23 cellular contexts compared by ENCODE assay signal in the genomic region with DNA sequence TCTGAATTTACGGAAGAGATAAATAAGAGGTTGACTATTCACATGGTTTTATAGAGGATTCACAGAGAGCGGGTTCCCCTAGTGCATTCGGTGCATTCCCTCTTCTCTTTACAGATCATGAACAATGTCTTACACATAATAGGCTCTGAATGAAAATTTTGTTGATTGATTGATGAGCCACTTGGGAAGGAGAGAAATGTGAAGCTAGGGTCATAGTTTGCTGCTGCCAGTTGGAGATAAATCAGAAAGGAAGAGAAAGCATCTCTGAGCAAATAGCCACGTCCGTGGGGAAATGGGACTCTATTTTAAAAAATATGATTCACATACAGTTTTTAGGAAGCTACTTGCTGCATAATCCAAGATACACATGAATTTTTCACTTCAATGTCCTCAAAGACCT.
DNase-seq lines count a peak whose midpoint lies in the region; ATAC-seq and TF ChIP-seq lines count a peak whose summit lies in the region.
"Had no signal": no experiment of that assay in that cellular context is flagged by ENCODE, and none has a peak within 500 bp of the region (broad histone marks: within the 10 kb centered on the region; RNA-seq: fewer than 3 reads in every experiment).

No MANE protein-coding gene starts in this region.

- DNase-seq in left kidney (ENCODE audit: low read depth, low spot score) (peak; percentile 24), neural crest cell (ENCODE audit: low read depth, low spot score) (no peak), GM13977 (ENCODE audit: low spot score) (no peak)
- DNase-seq in stimulated activated CD4-positive, alpha-beta T cell treated with anti-CD3 and anti-CD28 coated beads, Interleukin-4, amount 100 ng/mL, for 4 hours: no peak
- DNase-seq: 8988T; ACHN; AML-193; BE2C; Caco-2; CD4-positive, CD25-positive, alpha-beta regulatory T cell; CD8-positive, alpha-beta T cell; DMS153; DND-41; H9 had no signal

- H3K9ac ChIP-seq in BLaER1: no peak overlapping the region

- no peaks in the 10 kb centered on the region for H3K9me3 Mint-ChIP-seq in neural crest cell
- H3K9me3 Mint-ChIP-seq: CD8-positive, alpha-beta T cell; H9 had no signal

- H3K4me1 ChIP-seq in BLaER1: peaks cover 95% of the 10 kb centered on the region
- H3K4me1 ChIP-seq: A549, BE2C, Caco-2 had no signal

- H3K27me3 Mint-ChIP-seq in neural crest cell (ENCODE audit: low read depth): no peaks in the 10 kb centered on the region
- H3K27me3 Mint-ChIP-seq: CD4-positive, CD25-positive, alpha-beta regulatory T cell had no signal

- in situ Hi-C loops in GM13977 (cut with MboI; ENCODE audit: low pct_unique_long_range_greater_than_20kb, low sequenced_read_pairs, unreplicated experiment): no loop called here

- peak overlapping the region; percentile 59 for H3K4me2 ChIP-seq in BLaER1
- H3K4me2 ChIP-seq: A549, GM23338 had no signal

- no peak for TF ChIP-seq CTCF in neural crest cell (conservative IDR thresholded peaks at IDR 0.05)
- TF ChIP-seq CTCF in GM13977 (IDR thresholded peaks at IDR 0.05; ENCODE audit: extremely low read depth, insufficient read depth, missing control alignments): no peak

- H3K27ac ChIP-seq in BLaER1 (peak overlapping the region; percentile 59), KOPT-K1 (ENCODE audit: low read depth, low read length, poor library complexity, severe bottlenecking) (peak overlapping the region; percentile 40)
- H3K27ac ChIP-seq: A549, C4-2B had no signal

- H3K27me3 ChIP-seq in BLaER1: no peaks in the 10 kb centered on the region
- H3K27me3 ChIP-seq: BE2C had no signal

- H3K9me3 ChIP-seq in BLaER1: no peaks in the 10 kb centered on the region
- no peaks in the 10 kb centered on the region for H3K9me3 ChIP-seq in KOPT-K1 (ENCODE audit: insufficient read depth, low read length, poor library complexity, severe bottlenecking)
- H3K9me3 ChIP-seq: A549, BE2C, Caco-2 had no signal

- H3K36me3 ChIP-seq in BLaER1 (no peaks in the 10 kb centered on the region), KOPT-K1 (ENCODE audit: insufficient read depth, low read length) (no peaks in the 10 kb centered on the region)
- H3K36me3 ChIP-seq: BE2C had no signal

- peaks cover 18% of the 10 kb centered on the region for H3K4me1 Mint-ChIP-seq in neural crest cell
- H3K4me1 Mint-ChIP-seq: CD4-positive, CD25-positive, alpha-beta regulatory T cell had no signal

- no peak overlapping the region for H3K4me3 Mint-ChIP-seq in neural crest cell
- H3K4me3 Mint-ChIP-seq: CD4-positive, CD25-positive, alpha-beta regulatory T cell; CD8-positive, alpha-beta T cell; GM23338; H9 had no signal

- no peak overlapping the region for H3K4me3 ChIP-seq in BLaER1
- H3K4me3 ChIP-seq: A549, GM12878, GM23338 had no signal

- no peaks in the 10 kb centered on the region for H3K36me3 Mint-ChIP-seq in neural crest cell (ENCODE audit: low read depth)
- H3K36me3 Mint-ChIP-seq: CD4-positive, CD25-positive, alpha-beta regulatory T cell; CD8-positive, alpha-beta T cell had no signal

- no peaks in the 10 kb centered on the region for H4K20me1 ChIP-seq in BLaER1

- no peak for ATAC-seq in HG03025 (IDR thresholded peaks at IDR 0.05; ENCODE audit: low FRiP score, unreplicated experiment)
- no peak for ATAC-seq in HG02623 (IDR thresholded peaks at IDR 0.05; ENCODE audit: unreplicated experiment)
- ATAC-seq: A549; CD8-positive, alpha-beta T cell; GM12878; GM23338; HCT116 had no signal

- peak overlapping the region; percentile 16 for H3K27ac Mint-ChIP-seq in neural crest cell (ENCODE audit: unreplicated experiment)
- H3K27ac Mint-ChIP-seq: CD4-positive, CD25-positive, alpha-beta regulatory T cell; CD8-positive, alpha-beta T cell; GM23338 had no signal
